ENCODE assay signal across 1 cellular context in the genomic region with DNA sequence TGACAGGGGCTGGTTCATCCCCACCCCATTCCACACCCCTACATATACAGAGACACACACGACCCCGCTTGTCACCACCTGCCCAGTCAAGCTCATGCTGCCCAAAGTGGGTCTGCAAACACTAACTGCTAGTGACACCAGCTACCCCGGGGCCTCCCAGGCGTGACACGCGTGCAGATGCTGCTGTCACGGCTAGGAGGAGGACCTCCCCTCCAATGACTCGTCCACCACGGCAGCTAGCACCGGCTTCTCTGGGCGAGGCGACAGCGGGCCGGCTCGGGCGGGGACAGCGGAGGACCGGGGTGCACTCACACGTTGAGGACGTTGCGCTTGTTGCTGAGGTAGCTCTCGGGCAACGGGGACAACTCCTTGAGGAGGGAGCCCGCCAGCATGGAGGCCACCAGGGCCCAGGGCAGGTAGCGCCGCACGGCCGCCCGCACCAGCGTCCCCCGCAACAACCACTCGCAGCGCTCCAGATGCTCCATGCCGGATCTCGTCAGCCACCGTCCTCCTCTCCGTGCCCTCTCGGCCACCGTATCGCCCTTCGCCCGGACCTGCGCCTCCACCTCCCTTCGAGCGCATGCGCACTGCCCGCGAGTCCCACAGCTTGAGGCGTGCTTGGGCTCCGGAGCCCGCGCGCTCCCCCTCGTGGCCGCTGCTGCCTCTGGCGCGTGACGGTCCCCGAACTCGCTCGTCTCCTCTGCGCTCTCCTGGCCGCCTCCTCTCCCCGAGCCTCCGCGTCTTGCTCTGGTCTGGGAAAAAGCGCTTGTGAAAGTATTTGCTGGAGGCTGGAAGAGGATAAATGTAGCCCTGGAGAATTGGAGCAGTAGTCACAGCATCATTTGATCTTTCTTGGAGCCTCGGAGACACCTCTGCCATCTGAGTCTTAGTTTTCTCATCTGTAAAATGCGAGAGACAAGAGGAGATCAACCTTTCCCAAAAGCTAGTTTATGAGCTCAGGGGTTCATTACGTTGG.
TF ChIP-seq lines count a peak whose summit lies in the region.

A gene with protein sequence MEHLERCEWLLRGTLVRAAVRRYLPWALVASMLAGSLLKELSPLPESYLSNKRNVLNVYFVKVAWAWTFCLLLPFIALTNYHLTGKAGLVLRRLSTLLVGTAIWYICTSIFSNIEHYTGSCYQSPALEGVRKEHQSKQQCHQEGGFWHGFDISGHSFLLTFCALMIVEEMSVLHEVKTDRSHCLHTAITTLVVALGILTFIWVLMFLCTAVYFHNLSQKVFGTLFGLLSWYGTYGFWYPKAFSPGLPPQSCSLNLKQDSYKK (minus strand): TSS at position 539 of the 976 bp plus-strand sequence. CDS start 54 bp downstream, at position 485.

TF ChIP-seq in H1, 55 proteins besides CTCF, POLR2A, EP300 and RAD21 (continued from another document):
- TF ChIP-seq JUN (IDR thresholded peaks at IDR 0.05; ENCODE audit: low read depth, low read length): no peak
- peak; percentile 50; the same call in 1 of the 2 replicates for TF ChIP-seq POLR2AphosphoS5 (IDR thresholded peaks at IDR 0.05; ENCODE audit: low read depth, low read length)
- no peak for TF ChIP-seq CEBPB (IDR thresholded peaks at IDR 0.05; ENCODE audit: low read depth, low read length)
- TF ChIP-seq SP1 (IDR thresholded peaks at IDR 0.05; ENCODE audit: low read depth, low read length): no peak
- TF ChIP-seq KDM4A (IDR thresholded peaks at IDR 0.05; ENCODE audit: low read depth, low read length, severe bottlenecking): peak; percentile 96
TF ChIP-seq in H1: peak in this region for 14.
